Comparison of ENCODE assay signal across 14 cellular contexts in genomic region chr22:25623310-25623734, GRCh38. TPM values are rescaled to one million over a fixed set of nuclear protein-coding genes. Genes with fewer than 3 reads are reported as not detected.
DNase-seq lines count a peak whose midpoint lies in the region; ATAC-seq, FAIRE-seq and TF ChIP-seq lines count a peak whose summit lies in the region.
"Had no signal": no experiment of that assay in that cellular context is flagged by ENCODE, and none has a peak within 500 bp of the region (broad histone marks: within the 10 kb centered on the region; RNA-seq: fewer than 3 reads in every experiment).

No MANE protein-coding gene starts in this region.

- H3K36me3 Mint-ChIP-seq in activated CD8-positive, alpha-beta T cell treated with anti-CD3 and anti-CD28 coated beads, Interleukin-2, amount 10 ng/mL, durations not matched to agents 7 days and 5 days (ENCODE audit: low read depth): peaks cover 22% of the 10 kb centered on the region

- no peaks in the 10 kb centered on the region for H3K27me3 ChIP-seq in uterus
- H3K27me3 ChIP-seq: dorsolateral prefrontal cortex had no signal

- H3K4me1 ChIP-seq in uterus: no peaks in the 10 kb centered on the region

- peak overlapping the region; percentile 66 for H3K27ac Mint-ChIP-seq in activated CD8-positive, alpha-beta T cell treated with anti-CD3 and anti-CD28 coated beads, Interleukin-2, amount 10 ng/mL, durations not matched to agents 7 days and 5 days
- H3K27ac Mint-ChIP-seq: nephron had no signal

- H3K4me3 Mint-ChIP-seq in activated CD8-positive, alpha-beta T cell treated with anti-CD3 and anti-CD28 coated beads, Interleukin-2, amount 10 ng/mL, durations not matched to agents 7 days and 5 days: no peak overlapping the region
- H3K4me3 Mint-ChIP-seq: nephron had no signal

- no peak for TF ChIP-seq CTCF in uterus (IDR thresholded peaks at IDR 0.05)
- TF ChIP-seq CTCF in D721Med (IDR thresholded peaks at IDR 0.05; ENCODE audit: insufficient read depth, missing control alignments): no peak

- no peaks in the 10 kb centered on the region for H3K36me3 ChIP-seq in uterus

- no peaks in the 10 kb centered on the region for H3K9me3 ChIP-seq in uterus

- in situ Hi-C loops in G401 (cut with HindIII; ENCODE audit: low sequenced_read_pairs): no loop called here

- no peak overlapping the region for H3K27ac ChIP-seq in uterus
- H3K27ac ChIP-seq: dorsolateral prefrontal cortex had no signal

- H3K4me3 ChIP-seq in uterus: no peak overlapping the region
- H3K4me3 ChIP-seq: dorsolateral prefrontal cortex had no signal

- POLR2A ChIA-PET in activated CD8-positive, alpha-beta T cell treated with anti-CD3 and anti-CD28 coated beads, Interleukin-2, amount 10 ng/mL, durations not matched to agents 7 days and 5 days (lab: Charles Lee): no interaction called here

- no peak for TF ChIP-seq POLR2A in uterus (IDR thresholded peaks at IDR 0.05)

- H3K27me3 Mint-ChIP-seq in activated CD8-positive, alpha-beta T cell treated with anti-CD3 and anti-CD28 coated beads, Interleukin-2, amount 10 ng/mL, durations not matched to agents 7 days and 5 days (ENCODE audit: low read depth): no peaks in the 10 kb centered on the region

- peaks cover 37% of the 10 kb centered on the region for H3K4me1 Mint-ChIP-seq in activated CD8-positive, alpha-beta T cell treated with anti-CD3 and anti-CD28 coated beads, Interleukin-2, amount 10 ng/mL, durations not matched to agents 7 days and 5 days (ENCODE audit: low read depth)

- intact Hi-C loops in posterior vena cava (cut with DNase I): no loop called here
- intact Hi-C loops in uterus (cut with DNase I; ENCODE audit: low total_unique reads): no loop called here

- FAIRE-seq in GM19239 (lab: Jason Lieb, UNC): peak; percentile 93
- FAIRE-seq in D721Med (lab: Jason Lieb, UNC): no peak

- CTCF ChIA-PET in activated CD8-positive, alpha-beta T cell treated with anti-CD3 and anti-CD28 coated beads, Interleukin-2, amount 10 ng/mL, durations not matched to agents 7 days and 5 days (lab: Charles Lee): interaction anchor here (1.1 to 2.1 kb wide), 4 partner anchors 60 to 243 kb away, joined by 3 to 5 read pairs (median 4); no protein-coding TSS in a partner anchor

- DNase-seq in GM19239 (ENCODE audit: insufficient read length, low spot score): no peak
- no peak for DNase-seq in activated CD8-positive, alpha-beta T cell treated with anti-CD3 and anti-CD28 coated beads, Interleukin-2, amount 10 ng/mL, durations not matched to agents 7 days and 5 days
- no peak for DNase-seq in posterior vena cava (ENCODE audit: low spot score)
- DNase-seq in uterus: no peak
- DNase-seq in G401 (ENCODE audit: low spot score): no peak
- DNase-seq in D721Med (ENCODE audit: insufficient read length, low spot score): no peak
- DNase-seq: activated CD8-positive, alpha-beta memory T cell treated with anti-CD3 and anti-CD28 coated beads, Interleukin-2, amount 50 U/mL, for 48 hours; DMS79 treated with DMSO at 0.1 percent for 48 hours; dorsolateral prefrontal cortex; MM.1S; Right ventricle myocardium superior had no signal

- peak; percentile 77 for ATAC-seq in GM18498 (IDR thresholded peaks at IDR 0.05; ENCODE audit: unreplicated experiment)
- peak; percentile 76 for ATAC-seq in HG03108 (IDR thresholded peaks at IDR 0.05; ENCODE audit: unreplicated experiment)
- no peak for ATAC-seq in activated CD8-positive, alpha-beta T cell treated with anti-CD3 and anti-CD28 coated beads, Interleukin-2, amount 10 ng/mL, durations not matched to agents 7 days and 5 days

- H3K9me3 Mint-ChIP-seq in activated CD8-positive, alpha-beta T cell treated with anti-CD3 and anti-CD28 coated beads, Interleukin-2, amount 10 ng/mL, durations not matched to agents 7 days and 5 days (ENCODE audit: insufficient read depth): no peaks in the 10 kb centered on the region
- H3K9me3 Mint-ChIP-seq: nephron had no signal

RNA-seq across cellular contexts. Expression of gene GRK3, which starts 58.8 kb away (rescaled TPM):
- 10 to 100 TPM; 35.0 to 36.6 TPM for total RNA-seq in activated CD8-positive, alpha-beta T cell treated with anti-CD3 and anti-CD28 coated beads, Interleukin-2, amount 10 ng/mL, durations not matched to agents 7 days and 5 days
- total RNA-seq in posterior vena cava: 1 to 10 TPM; 7.7 to 8.2 TPM
- 10 to 100 TPM in 2 of 4 donors, 1 to 10 TPM in 2; 1.3 to 15.8 (median 8.9) TPM for total RNA-seq in uterus
- 6.8 and 16.3 TPM in 2 replicates for total RNA-seq in G401 (2014; rRNA removed; shearing (Covaris generic))
